In the genomic region with DNA sequence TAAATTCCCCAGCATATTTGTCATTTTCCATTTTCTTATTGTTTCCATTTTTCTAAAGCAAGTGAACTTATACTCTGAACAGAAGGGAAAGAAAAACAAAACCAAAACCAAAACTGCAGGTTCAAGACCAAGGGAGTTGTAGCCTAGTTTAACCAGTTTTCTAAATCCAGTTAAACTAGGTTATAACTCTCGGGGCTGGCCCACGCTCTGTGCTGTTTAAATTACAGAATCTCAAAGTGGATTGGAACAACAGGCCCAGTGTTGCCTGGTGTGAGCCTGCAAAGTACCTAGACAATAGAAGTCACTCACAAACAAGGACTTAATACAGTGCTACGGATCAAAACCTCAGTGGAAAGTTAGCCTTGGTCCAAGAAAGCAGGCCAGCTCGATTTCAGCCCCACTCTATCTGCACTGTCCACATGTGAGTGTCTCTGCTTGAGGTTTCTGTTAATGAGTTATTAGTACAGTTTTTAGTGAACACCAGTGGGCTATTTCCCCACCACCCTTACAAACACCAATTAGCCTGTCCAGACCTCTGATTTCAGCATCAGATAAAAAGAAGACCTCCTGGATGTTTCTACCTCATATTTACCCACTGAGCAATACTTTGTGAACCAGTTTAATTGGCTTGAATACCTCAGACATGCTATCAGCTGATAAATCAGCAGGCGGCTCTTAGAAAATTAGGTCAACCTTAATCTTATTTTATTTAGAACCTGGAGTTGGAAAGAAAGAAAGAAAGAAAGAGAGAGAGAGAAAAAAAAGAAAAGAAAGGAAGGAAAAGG, we compare ENCODE assay signal across 17 cellular contexts.
A peak's percentile ranks its signal among the peaks of the same experiment; 100 is the strongest.
DNase-seq lines count a peak whose midpoint lies in the region; ATAC-seq, FAIRE-seq and TF ChIP-seq lines count a peak whose summit lies in the region.
"Had no signal": no experiment of that assay in that cellular context is flagged by ENCODE, and none has a peak within 500 bp of the region (broad histone marks: within the 10 kb centered on the region; RNA-seq: fewer than 3 reads in every experiment).

No MANE protein-coding gene starts in this region.

- H2BK15ac ChIP-seq in mesenchymal stem cell (ENCODE audit: low read depth, poor library complexity, severe bottlenecking) (no peak overlapping the region), mesendoderm (replicated peaks; ENCODE audit: low read depth) (no peak overlapping the region)

- H3K23ac ChIP-seq in mesenchymal stem cell (ENCODE audit: low read length in 2 of 2) (no peak overlapping the region), mesendoderm (ENCODE audit: low read length) (no peak overlapping the region)

- no peaks in the 10 kb centered on the region for H3K79me1 ChIP-seq in mesenchymal stem cell (replicated peaks; ENCODE audit: low read length, poor library complexity, severe bottlenecking)
- no peaks in the 10 kb centered on the region for H3K79me1 ChIP-seq in mesendoderm (ENCODE audit: low read length)

- intact Hi-C loops in GM12878 (cut with micrococcal nuclease; ENCODE audit: unreplicated experiment) (no loop called here), sigmoid colon (cut with DNase I) (loop anchor here (5.0 kb wide), 1 partner anchor 86 kb away; no protein-coding TSS in a partner anchor), OCI-LY7 (cut with micrococcal nuclease; ENCODE audit: unreplicated experiment) (no loop called here)

- ATAC-seq in GM12878, result no peak; the same call in 1 of the 3 replicates
- ATAC-seq: activated CD8-positive, alpha-beta memory T cell treated with anti-CD3 and anti-CD28 coated beads, Interleukin-2, amount 10 ng/mL, durations not matched to agents 7 days and 5 days; body of pancreas; T-cell had no signal

- SMC1A ChIA-PET in GM12878 (lab: Charles Lee; ENCODE audit: uncharacterized antibody, unreplicated experiment), result interaction anchor here (0.6 kb wide), 1 partner anchor 40 kb away, joined by 3 read pairs; no protein-coding TSS in a partner anchor

- no peaks in the 10 kb centered on the region for H3K9me2 ChIP-seq in OCI-LY7 (ENCODE audit: insufficient read depth, low read length)

- no peak for FAIRE-seq in GM12878 (lab: Jason Lieb, UNC)

- H2AFZ ChIP-seq in GM12878 (ENCODE audit: control insufficient read depth, low read depth, low read length) (peak overlapping the region; percentile 24), mesenchymal stem cell (ENCODE audit: low read depth, low read length) (no peak overlapping the region), OCI-LY7 (ENCODE audit: low read length) (no peak overlapping the region)

- H3K9me3 ChIP-seq in GM12878 (replicated peaks; ENCODE audit: control insufficient read depth, insufficient read depth, low read length) (no peaks in the 10 kb centered on the region; the same call in 2 of the 3 replicates), mesenchymal stem cell (ENCODE audit: control insufficient read depth, low read length) (no peaks in the 10 kb centered on the region), sigmoid colon (no peaks in the 10 kb centered on the region), OCI-LY7 (ENCODE audit: low read length) (no peaks in the 10 kb centered on the region)
- H3K9me3 ChIP-seq: body of pancreas, gastrocnemius medialis had no signal

- H3K9ac ChIP-seq in GM12878 (ENCODE audit: control insufficient read depth, insufficient read depth, low read length) (no peak overlapping the region), mesenchymal stem cell (ENCODE audit: low read length) (peak overlapping the region; percentile 79), mesendoderm (ENCODE audit: low read length) (no peak overlapping the region)

- H4K20me1 ChIP-seq in GM12878 (ENCODE audit: control insufficient read depth, insufficient read depth), result no peaks in the 10 kb centered on the region
- no peaks in the 10 kb centered on the region for H4K20me1 ChIP-seq in OCI-LY7 (ENCODE audit: insufficient read depth, low read length)

- H3K27me3 ChIP-seq in GM12878 (replicated peaks in 1 of 2; ENCODE audit: control insufficient read depth in 2 of 2, insufficient read depth in 2 of 2, low read length in 1 of 2) (no peaks in the 10 kb centered on the region), mesenchymal stem cell (ENCODE audit: control insufficient read depth in 1 of 2, insufficient read depth in 1 of 2, low read length in 2 of 2) (no peaks in the 10 kb centered on the region), sigmoid colon (no peaks in the 10 kb centered on the region), mesendoderm (ENCODE audit: insufficient read depth, low read length, poor library complexity) (no peaks in the 10 kb centered on the region)
- H3K27me3 ChIP-seq: body of pancreas, gastrocnemius medialis had no signal

- BruUV-seq in GM12878 (replicated peaks; lab: Mats Ljungman, UMichigan) (no TSS peak), OCI-LY7 (replicated peaks; lab: Mats Ljungman, UMichigan) (no TSS peak)

- peak overlapping the region; percentile 38 to 97 for H2BK12ac ChIP-seq in mesenchymal stem cell (ENCODE audit: low read length in 2 of 2)

- WGBS in GM12878 (ENCODE audit: insufficient coverage, insufficient replicate concordance, low lambda C conversion rate, missing lambda C conversion rate), result 18% methylated on average over 5 of the region's 5 CpGs
- 93% methylated on average over 2 of the region's 5 CpGs for WGBS in mesenchymal stem cell
- 34 to 62% methylated on average over 5 of the region's 5 CpGs for WGBS in sigmoid colon, 2 donors
- WGBS in mesendoderm (ENCODE audit: extremely low coverage, insufficient coverage, low lambda C conversion rate), result no CpG with 5 or more reads among the region's 5 CpGs

- H2BK5ac ChIP-seq in mesenchymal stem cell (ENCODE audit: low read depth, low read length, poor library complexity, severe bottlenecking) (no peak overlapping the region), mesendoderm (ENCODE audit: low read length) (no peak overlapping the region)

- no peak for TF ChIP-seq CTCF in GM12865 (IDR thresholded peaks at IDR 0.05; ENCODE audit: insufficient read depth, low read depth, low read length, missing control alignments)
- no peak for TF ChIP-seq CTCF in GM12878 (IDR thresholded peaks at IDR 0.05 in 2 of 3, conservative IDR thresholded peaks at IDR 0.05 in 1 of 3; ENCODE audit: control insufficient read depth in 2 of 3, extremely low read depth in 1 of 3, insufficient read depth in 1 of 3, low read depth in 3 of 3, low read length in 3 of 3)
- no peak for TF ChIP-seq CTCF in sigmoid colon (IDR thresholded peaks at IDR 0.05)
- TF ChIP-seq CTCF in OCI-LY7 (conservative IDR thresholded peaks at IDR 0.05; ENCODE audit: low read length), result no peak

- no peaks in the 10 kb centered on the region for H3K36me3 ChIP-seq in GM12878 (ENCODE audit: control insufficient read depth in 2 of 2, insufficient read depth in 2 of 2, low read length in 1 of 2)
- no peaks in the 10 kb centered on the region for H3K36me3 ChIP-seq in mesenchymal stem cell (ENCODE audit: control insufficient read depth in 1 of 2, insufficient read depth in 2 of 2, low read depth in 1 of 2, low read length in 2 of 2)
- no peaks in the 10 kb centered on the region for H3K36me3 ChIP-seq in sigmoid colon
- H3K36me3 ChIP-seq in OCI-LY7 (ENCODE audit: insufficient read depth, low read length), result no peaks in the 10 kb centered on the region
- no peaks in the 10 kb centered on the region for H3K36me3 ChIP-seq in mesendoderm (ENCODE audit: control insufficient read depth, insufficient read depth, low read length)
- H3K36me3 ChIP-seq: gastrocnemius medialis had no signal

- H3K79me2 ChIP-seq in GM12878 (ENCODE audit: control insufficient read depth, insufficient read depth, low read length), result no peaks in the 10 kb centered on the region
- H3K79me2 ChIP-seq in OCI-LY7 (ENCODE audit: insufficient read depth, low read depth, low read length), result no peaks in the 10 kb centered on the region
- H3K79me2 ChIP-seq in mesendoderm (ENCODE audit: control insufficient read depth, insufficient read depth, low read length), result no peaks in the 10 kb centered on the region

- no peak overlapping the region for H2BK120ac ChIP-seq in mesenchymal stem cell (ENCODE audit: low read depth, low read length)
- no peak overlapping the region for H2BK120ac ChIP-seq in mesendoderm (ENCODE audit: low read depth, low read length)

- no peak overlapping the region for H3K4me3 ChIP-seq in GM12865 (ENCODE audit: low read depth, low read length)
- H3K4me3 ChIP-seq in GM12878, result no peak overlapping the region
- no peak overlapping the region for H3K4me3 ChIP-seq in mesenchymal stem cell (ENCODE audit: insufficient read depth in 1 of 2, low read depth in 1 of 2, low read length in 2 of 2)
- no peak overlapping the region for H3K4me3 ChIP-seq in sigmoid colon
- no peak overlapping the region for H3K4me3 ChIP-seq in OCI-LY7 (ENCODE audit: low read depth, low read length, poor library complexity, severe bottlenecking)
- H3K4me3 ChIP-seq in mesendoderm (ENCODE audit: low read length), result no peak overlapping the region
- H3K4me3 ChIP-seq: body of pancreas had no signal

- H3K27ac ChIP-seq in GM12878 (ENCODE audit: control insufficient read depth, insufficient read depth) (no peak overlapping the region), mesenchymal stem cell (ENCODE audit: low read length, poor library complexity, severe bottlenecking) (no peak overlapping the region), sigmoid colon (peak overlapping the region; percentile 73 to 85 (median 81)), OCI-LY7 (ENCODE audit: low read depth, low read length, poor library complexity, severe bottlenecking) (no peak overlapping the region), mesendoderm (ENCODE audit: low read depth, low read length) (no peak overlapping the region)
- H3K27ac ChIP-seq: body of pancreas had no signal

- H4K8ac ChIP-seq in mesenchymal stem cell (ENCODE audit: low read length) (no peak overlapping the region), mesendoderm (ENCODE audit: low read depth, low read length) (no peak overlapping the region)

- H3K18ac ChIP-seq in mesenchymal stem cell (ENCODE audit: low read depth in 1 of 2, low read length in 2 of 2) (peak overlapping the region; percentile 84), mesendoderm (ENCODE audit: low read length) (no peak overlapping the region)

- TF ChIP-seq POLR2A in GM12878 (IDR thresholded peaks at IDR 0.05; ENCODE audit: low read depth, low read length) (no peak), sigmoid colon (IDR thresholded peaks at IDR 0.05) (no peak)

- RAD21 ChIA-PET in GM12878 (lab: Charles Lee; ENCODE audit: unreplicated experiment), result no interaction called here

- in situ Hi-C loops in GM12878 (cut with MboI), result no loop called here

- peak overlapping the region; percentile 34 for H4K91ac ChIP-seq in mesenchymal stem cell (ENCODE audit: low read length)

- TF ChIP-seq RAD21 in GM12878 (IDR thresholded peaks at IDR 0.05; ENCODE audit: insufficient read depth, low read depth, low read length), result no peak

- CTCF ChIA-PET in GM12878 (lab: Yijun Ruan, JAX), result interaction anchor here (0.5 kb wide), 1 partner anchor 252 kb away, joined by 3 read pairs; no protein-coding TSS in a partner anchor
- CTCF ChIA-PET in OCI-LY7 (lab: Charles Lee; ENCODE audit: unreplicated experiment), result no interaction called here

- no peak overlapping the region for H3K56ac ChIP-seq in mesendoderm (ENCODE audit: low read length)

- POLR2A ChIA-PET in GM12878 (lab: Charles Lee), result no interaction called here
- POLR2A ChIA-PET in OCI-LY7 (lab: Charles Lee), result interaction anchor here (0.5 kb wide), 2 partner anchors 12 to 13 kb away, joined by 3 read pairs; no protein-coding TSS in a partner anchor

- DNase-seq in GM12865 (ENCODE audit: low read depth), result peak; percentile 6
- DNase-seq in GM12878 (ENCODE audit: low read depth, low spot score), result no peak
- no peak for DNase-seq in mesenchymal stem cell
- DNase-seq in sigmoid colon, result no peak
- DNase-seq in H4 (ENCODE audit: low spot score), result no peak
- no peak for DNase-seq in NCI-H2081 (lab: John Stamatoyannopoulos, UW)
- no peak for DNase-seq in OCI-LY7 (ENCODE audit: low spot score)
- no peak for DNase-seq in mesendoderm
- DNase-seq: activated B cell treated with CpG ODN at 0.5 μM for 24 hours; activated CD8-positive, alpha-beta memory T cell treated with anti-CD3 and anti-CD28 coated beads, Interleukin-2, amount 10 ng/mL, durations not matched to agents 7 days and 5 days; body of pancreas; Calu3; effector CD4-positive, alpha-beta T cell; NCI-H1694 treated with DMSO at 0.1 percent for 48 hours; NCI-H524; T-cell had no signal

- H3K14ac ChIP-seq in mesenchymal stem cell (ENCODE audit: low read length in 2 of 2), result no peak overlapping the region

- no peak overlapping the region for H4K5ac ChIP-seq in mesendoderm (ENCODE audit: low read length)

- no peak for TF ChIP-seq EP300 in GM12878 (IDR thresholded peaks at IDR 0.05; ENCODE audit: borderline replicate concordance in 1 of 2, control insufficient read depth in 1 of 2, low read depth in 2 of 2, low read length in 2 of 2)
- no peak for TF ChIP-seq EP300 in sigmoid colon (IDR thresholded peaks at IDR 0.05)

- no peaks in the 10 kb centered on the region for H3K4me1 ChIP-seq in GM12878 (ENCODE audit: control insufficient read depth, insufficient read depth, low read length)
- H3K4me1 ChIP-seq in mesenchymal stem cell (ENCODE audit: control insufficient read depth, insufficient read depth, low read depth, low read length), result peaks cover 1% of the 10 kb centered on the region
- H3K4me1 ChIP-seq in sigmoid colon, result peaks cover 0 to 36% (median 21%) of the 10 kb centered on the region in 4 donors
- H3K4me1 ChIP-seq in OCI-LY7 (ENCODE audit: insufficient read depth, low read length, poor library complexity, severe bottlenecking), result no peaks in the 10 kb centered on the region
- H3K4me1 ChIP-seq in mesendoderm (ENCODE audit: control insufficient read depth, low read depth, low read length), result no peaks in the 10 kb centered on the region
- H3K4me1 ChIP-seq: body of pancreas had no signal

- no peak overlapping the region for H2AK5ac ChIP-seq in mesenchymal stem cell (ENCODE audit: low read length, severe bottlenecking)
- H2AK5ac ChIP-seq in mesendoderm (ENCODE audit: low read length), result no peak overlapping the region

- H3K4ac ChIP-seq in mesenchymal stem cell (ENCODE audit: low read depth in 1 of 2, low read length in 2 of 2) (peak overlapping the region; percentile 35 to 47), mesendoderm (ENCODE audit: low read depth, low read length) (no peak overlapping the region)

- H3K4me2 ChIP-seq in GM12878 (ENCODE audit: control insufficient read depth, insufficient read depth) (peak overlapping the region; percentile 47; the same call in 1 of the 2 replicates), mesenchymal stem cell (ENCODE audit: low read length, poor library complexity, severe bottlenecking) (no peak overlapping the region), OCI-LY7 (ENCODE audit: low read length) (no peak overlapping the region), mesendoderm (ENCODE audit: low read length) (no peak overlapping the region)

Comparison
In these comparisons a context has a peak if more than half of its experiments do, and no peak if none do; other contexts are left out.
1. H3K27ac ChIP-seq: peak in sigmoid colon (4 of 4); none in GM12878 (single experiment), mesenchymal stem cell (single experiment), OCI-LY7 (single experiment) and mesendoderm (single experiment).